ENCODE assay signal across 22 cellular contexts in the genomic region with DNA sequence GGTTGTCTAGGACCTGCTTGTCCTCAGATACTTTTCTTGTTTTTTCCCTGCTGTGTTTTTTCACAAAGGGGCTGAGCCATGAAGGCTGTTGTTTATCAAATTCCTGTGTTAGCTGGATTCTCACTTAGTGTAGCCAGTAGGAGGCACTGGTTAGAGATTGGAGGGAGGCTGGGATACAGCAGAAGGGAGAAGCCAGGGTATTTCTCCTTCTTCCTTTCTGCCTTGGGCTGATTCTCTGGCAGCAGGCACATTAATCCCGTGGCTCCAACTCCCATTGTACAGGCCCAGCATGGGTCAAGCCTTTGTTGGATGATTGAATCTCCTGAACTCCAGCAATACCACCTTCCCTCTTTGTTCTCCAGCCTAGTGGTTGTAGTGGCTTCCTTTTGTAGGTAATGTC. TPM values are rescaled to one million over a fixed set of nuclear protein-coding genes. Genes with fewer than 3 reads are reported as not detected.
"Had no signal": no experiment of that assay in that cellular context is flagged by ENCODE, and none has a peak within 500 bp of the region (broad histone marks: within the 10 kb centered on the region; RNA-seq: fewer than 3 reads in every experiment).

No MANE protein-coding gene starts in this region.

- H3K27me3 ChIP-seq: body of pancreas, heart left ventricle, stomach, upper lobe of right lung had no signal

- H3K4me1 Mint-ChIP-seq: activated naive CD8-positive, alpha-beta T cell treated with anti-CD3 and anti-CD28 coated beads for 36 hours; naive thymus-derived CD8-positive, alpha-beta T cell had no signal

- H3K4me1 ChIP-seq: body of pancreas, heart left ventricle, stomach, upper lobe of right lung had no signal

- ATAC-seq: activated T-cell treated with anti-CD3 and anti-CD28 coated beads, Interleukin-2, amount 50 U/mL, for 72 hours; body of pancreas; heart left ventricle; left lobe of liver; mucosa of descending colon; naive thymus-derived CD8-positive, alpha-beta T cell; upper lobe of right lung had no signal

- H3K4me3 ChIP-seq: body of pancreas, heart left ventricle, mucosa of descending colon, stomach, thoracic aorta, upper lobe of right lung had no signal

- H3K36me3 Mint-ChIP-seq: activated naive CD8-positive, alpha-beta T cell treated with anti-CD3 and anti-CD28 coated beads for 36 hours; naive thymus-derived CD8-positive, alpha-beta T cell had no signal

- DNase-seq: activated CD4-positive, alpha-beta T cell treated with anti-CD3 and anti-CD28 coated beads for 48 hours; activated CD8-positive, alpha-beta memory T cell treated with anti-CD3 and anti-CD28 coated beads, Interleukin-2, amount 50 U/mL, for 48 hours; activated gamma-delta T cell treated with Interleukin-2 at 50 U/mL for 16 hours; activated naive CD8-positive, alpha-beta T cell treated with anti-CD3 and anti-CD28 coated beads for 36 hours; activated T-cell treated with anti-CD3 and anti-CD28 coated beads, Interleukin-2, amount 50 U/mL, for 72 hours; amygdala; body of pancreas; caudate nucleus; effector CD8-positive, alpha-beta T cell; foreskin melanocyte; heart left ventricle; islet precursor cell; mammary epithelial cell; mucosa of descending colon; naive thymus-derived CD8-positive, alpha-beta T cell; stimulated activated CD4-positive, alpha-beta T cell treated with anti-CD3 and anti-CD28 coated beads, Interleukin-2, amount 100 ng/mL, for 24 hours; stomach; upper lobe of right lung had no signal

- H3K4me3 Mint-ChIP-seq: activated naive CD8-positive, alpha-beta T cell treated with anti-CD3 and anti-CD28 coated beads for 36 hours; activated T-cell treated with anti-CD3 and anti-CD28 coated beads, Interleukin-2, amount 50 U/mL, for 72 hours; naive thymus-derived CD8-positive, alpha-beta T cell had no signal

- H3K9me3 ChIP-seq: body of pancreas, heart left ventricle, mucosa of descending colon, stomach, thoracic aorta, upper lobe of right lung had no signal

- H3K9me3 Mint-ChIP-seq: activated naive CD8-positive, alpha-beta T cell treated with anti-CD3 and anti-CD28 coated beads for 36 hours; activated T-cell treated with anti-CD3 and anti-CD28 coated beads, Interleukin-2, amount 50 U/mL, for 72 hours had no signal

- H3K27ac ChIP-seq: body of pancreas, heart left ventricle, stomach, thoracic aorta, upper lobe of right lung had no signal

- H3K36me3 ChIP-seq: heart left ventricle, stomach, thoracic aorta, upper lobe of right lung had no signal

- H3K27ac Mint-ChIP-seq: activated naive CD8-positive, alpha-beta T cell treated with anti-CD3 and anti-CD28 coated beads for 36 hours; activated T-cell treated with anti-CD3 and anti-CD28 coated beads, Interleukin-2, amount 50 U/mL, for 72 hours had no signal

RNA-seq across cellular contexts. Expression of a gene that starts 46.4 kb away (rescaled TPM):
- total RNA-seq: activated naive CD8-positive, alpha-beta T cell treated with anti-CD3 and anti-CD28 coated beads for 36 hours; activated T-cell treated with anti-CD3 and anti-CD28 coated beads, Interleukin-2, amount 50 U/mL, for 72 hours; fibroblast of lung; heart left ventricle; left lobe of liver; mucosa of descending colon; naive thymus-derived CD8-positive, alpha-beta T cell; renal cortical epithelial cell; stomach; upper lobe of right lung had no signal
- polyA plus RNA-seq: fibroblast of lung; heart left ventricle; mammary epithelial cell; naive thymus-derived CD8-positive, alpha-beta T cell had no signal
